In genomic region chr13:60397693-60398437, GRCh38 we compare ENCODE assay signal across 8 cellular contexts. TPM values are rescaled to one million over a fixed set of nuclear protein-coding genes. Genes with fewer than 3 reads are reported as not detected.
DNase-seq lines count a peak whose midpoint lies in the region; ATAC-seq and TF ChIP-seq lines count a peak whose summit lies in the region.

No MANE protein-coding gene starts in this region.

- peak; percentile 34 for DNase-seq in DMS 273 treated with DMSO at 0.1 percent for 48 hours (lab: John Stamatoyannopoulos, UW)
- peak; percentile 48 for DNase-seq in RWPE1 (ENCODE audit: low spot score)
- DNase-seq in amniotic epithelial cell (ENCODE audit: low read depth), result peak; percentile 73
- peak; percentile 68 for DNase-seq in left cardiac atrium
- peak; percentile 92 for DNase-seq in posterior vena cava (ENCODE audit: low spot score)
- no peak for DNase-seq in NCI-H1048 (lab: John Stamatoyannopoulos, UW)

- peak overlapping the region; percentile 95 for H3K27ac ChIP-seq in RWPE1

- TF ChIP-seq CTCF in RWPE1 (conservative IDR thresholded peaks at IDR 0.05; ENCODE audit: low read depth), result no peak

- POLR2A ChIA-PET in RWPE1 (lab: Yijun Ruan, JAX; ENCODE audit: low non-redundant PET), result no interaction called here

- ATAC-seq in GM19463 (IDR thresholded peaks at IDR 0.05; ENCODE audit: unreplicated experiment), result peak; percentile 21
- ATAC-seq in HG03571 (IDR thresholded peaks at IDR 0.05; ENCODE audit: unreplicated experiment), result peak; percentile 35
- peak; percentile 7 to 30 for ATAC-seq in left cardiac atrium

- intact Hi-C loops in left cardiac atrium (cut with DNase I), result loop anchor here in 1 of 2 donors (10.0 kb wide), 1 partner anchor 233 kb away; the partner anchor contains the start of gene DIAPH3
- intact Hi-C loops in posterior vena cava (cut with DNase I), result no loop called here

- CTCF ChIA-PET in RWPE1 (lab: Yijun Ruan, JAX), result no interaction called here

RNA-seq across cellular contexts. Expression of gene TDRD3, which starts 0.8 kb away (rescaled TPM):
- 10 to 100 TPM; 34.5 to 45.4 TPM for total RNA-seq in left cardiac atrium
- 10 to 100 TPM; 31.9 to 32.3 TPM for total RNA-seq in posterior vena cava
